In genomic region chr16:1971678-1972489, GRCh38 we compare ENCODE assay signal across 8 cellular contexts. TPM values are rescaled to one million over a fixed set of nuclear protein-coding genes. Genes with fewer than 3 reads are reported as not detected.
DNase-seq lines count a peak whose midpoint lies in the region; ATAC-seq and TF ChIP-seq lines count a peak whose summit lies in the region.

TBL3 (plus strand) TSS chr16:1972053; CDS start chr16:1972165, 112 bp downstream.

- H3K36me3 ChIP-seq in HUES64 (ENCODE audit: insufficient read depth, low read length): peaks cover 27% of the 10 kb centered on the region
- H3K36me3 ChIP-seq in OCI-LY3 (replicated peaks; ENCODE audit: low read depth, low read length): peaks cover 16% of the 10 kb centered on the region

- peak within 1 kb of the TSS; percentile 92 for H3K4me3 ChIP-seq in HUES64 (ENCODE audit: low read length)
- peak within 1 kb of the TSS; percentile 100 for H3K4me3 ChIP-seq in OCI-LY3 (ENCODE audit: low read length)
- peak within 1 kb of the TSS; percentile 80 for H3K4me3 ChIP-seq in mononuclear cell (ENCODE audit: low read length)

- peak within 1 kb of the TSS; percentile 88 for H3K4me2 ChIP-seq in OCI-LY3 (ENCODE audit: low read length)

- H3K4me1 ChIP-seq in HUES64 (ENCODE audit: insufficient read depth, low read length) (no peaks in the 10 kb centered on the region), OCI-LY3 (ENCODE audit: low read length) (peaks cover 14% of the 10 kb centered on the region), mononuclear cell (ENCODE audit: insufficient read depth, low read length) (peaks cover 19% of the 10 kb centered on the region)

- peak within 1 kb of the TSS; percentile 72 for H3K27ac ChIP-seq in HUES64 (ENCODE audit: low read depth, low read length)
- H3K27ac ChIP-seq in OCI-LY3 (ENCODE audit: low read length): peak within 1 kb of the TSS; percentile 83

- ATAC-seq in GM21447 (IDR thresholded peaks at IDR 0.05; ENCODE audit: unreplicated experiment): peak; percentile 78

- TF ChIP-seq CTCF in OCI-LY3 (IDR thresholded peaks at IDR 0.05; ENCODE audit: low read depth, low read length): no peak

- peak; percentile 98 for DNase-seq in DMS 273 (lab: John Stamatoyannopoulos, UW; ENCODE audit: unreplicated experiment)
- DNase-seq in activated T-cell treated with anti-CD3 and anti-CD28 coated beads for 24 hours (ENCODE audit: low read depth): peak; percentile 95
- DNase-seq in epidermal melanocyte (ENCODE audit: insufficient read length, low spot score): peak; percentile 100
- peak; percentile 93 for DNase-seq in stimulated activated CD8-positive, alpha-beta memory T cell treated with anti-CD3 and anti-CD28 coated beads, Interleukin-2, amount 100 ng/mL, for 48 hours (ENCODE audit: low read depth in 2 of 2)

- no peaks in the 10 kb centered on the region for H4K20me1 ChIP-seq in OCI-LY3 (ENCODE audit: insufficient read depth, low read length)

- WGBS in HUES64: under 1% methylated on average over 87 of the region's 87 CpGs

- peak within 1 kb of the TSS; percentile 84 for H2AFZ ChIP-seq in OCI-LY3 (ENCODE audit: low read depth, low read length)

- no peaks in the 10 kb centered on the region for H3K9me3 ChIP-seq in HUES64 (ENCODE audit: insufficient read depth, low read depth, low read length)
- no peaks in the 10 kb centered on the region for H3K9me3 ChIP-seq in OCI-LY3 (ENCODE audit: insufficient read depth, low read length)
- H3K9me3 ChIP-seq in mononuclear cell (ENCODE audit: low read depth, low read length): no peaks in the 10 kb centered on the region

- H3K27me3 ChIP-seq in HUES64 (ENCODE audit: insufficient read depth, low read length) (no peaks in the 10 kb centered on the region), OCI-LY3 (ENCODE audit: low read depth, low read length) (no peaks in the 10 kb centered on the region), mononuclear cell (ENCODE audit: insufficient read depth, low read length) (no peaks in the 10 kb centered on the region)

- H3K79me2 ChIP-seq in OCI-LY3 (ENCODE audit: low read length): peaks cover 39% of the 10 kb centered on the region

- H3K9ac ChIP-seq in HUES64 (ENCODE audit: low read depth, low read length): peak within 1 kb of the TSS; percentile 88
- H3K9ac ChIP-seq in OCI-LY3 (ENCODE audit: low read length): peak within 1 kb of the TSS; percentile 98

RNA-seq across cellular contexts. Expression of gene TBL3, which starts in this region (rescaled TPM):
- 44.1 TPM for polyA plus RNA-seq in HUES64 (2013, experiment 1 of 2)
- polyA plus RNA-seq in HUES64 (2013, experiment 2 of 2): 45.6 TPM
- 6.4 TPM for total RNA-seq in mononuclear cell

Comparison
In these comparisons a context has a peak if more than half of its experiments do, and no peak if none do; other contexts are left out.
1. Peak in every context shown above with its lines: DNase-seq, ATAC-seq, H3K4me3 ChIP-seq and H3K27ac ChIP-seq.